12 cellular contexts compared by ENCODE assay signal in the genomic region with DNA sequence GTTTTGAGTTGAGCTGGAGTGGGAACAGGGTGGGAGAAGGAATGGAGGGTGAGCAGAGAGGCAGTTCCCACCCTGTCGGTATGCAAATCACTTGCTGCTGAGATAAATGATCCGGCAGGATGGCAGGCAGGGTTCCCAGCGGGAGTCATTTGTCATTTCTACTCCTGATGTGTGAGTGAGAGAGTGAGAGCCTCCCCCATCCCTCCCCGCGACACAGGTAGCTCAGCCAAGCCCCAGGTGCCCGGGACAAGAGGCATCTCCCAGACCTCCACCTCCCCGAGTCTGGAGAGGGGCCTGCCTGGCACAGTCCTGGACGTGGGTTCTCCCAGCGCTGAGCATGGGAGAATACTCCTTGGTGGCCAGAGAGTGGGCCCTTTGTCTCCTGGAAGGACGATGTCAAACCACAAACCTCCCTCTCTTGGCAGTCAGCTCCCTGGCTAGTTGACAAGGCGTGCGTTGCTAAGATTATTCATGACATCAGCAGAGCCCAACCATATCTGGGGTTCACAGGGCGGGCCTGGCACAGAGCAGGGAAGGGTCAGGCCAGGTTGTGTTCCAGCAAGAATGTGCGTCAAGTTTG. TPM values are rescaled to one million over a fixed set of nuclear protein-coding genes. Genes with fewer than 3 reads are reported as not detected.
A peak's percentile ranks its signal among the peaks of the same experiment; 100 is the strongest.
DNase-seq lines count a peak whose midpoint lies in the region; ATAC-seq and TF ChIP-seq lines count a peak whose summit lies in the region.
"Had no signal": no experiment of that assay in that cellular context is flagged by ENCODE, and none has a peak within 500 bp of the region (broad histone marks: within the 10 kb centered on the region; RNA-seq: fewer than 3 reads in every experiment).

No MANE protein-coding gene starts in this region.

- WGBS in testis, 2 donors = 53% methylated on average over 9 to 14 of the region's 14 CpGs

- TF ChIP-seq CTCF in testis (IDR thresholded peaks at IDR 0.05) = no peak

- intact Hi-C loops in testis (cut with DNase I; ENCODE audit: low total_unique reads) = no loop called here

- H3K27ac ChIP-seq in cingulate gyrus (ENCODE audit: low read depth, low read length) (peak overlapping the region; percentile 40), testis (no peak overlapping the region)
- H3K27ac ChIP-seq: 22Rv1, PC-9 had no signal

- no peak for ATAC-seq in HG03432 (IDR thresholded peaks at IDR 0.05; ENCODE audit: unreplicated experiment)
- ATAC-seq in HG03159 (IDR thresholded peaks at IDR 0.05; ENCODE audit: unreplicated experiment) = no peak

- DNase-seq in NCI-H1417 (lab: John Stamatoyannopoulos, UW) (peak; percentile 19 to 52 (median 33)), NCI-H1417 treated with DMSO at 0.1 percent for 48 hours (lab: John Stamatoyannopoulos, UW) (no peak), inferior parietal cortex (ENCODE audit: extremely low spot score) (peak; percentile 53), testis (peak; percentile 47)
- DNase-seq in effector CD4-positive, alpha-beta T cell = no peak
- DNase-seq: activated CD4-positive, alpha-beta T cell treated with anti-CD3 and anti-CD28 coated beads for 1 hour; GF-D8; PC-9 had no signal

- no peaks in the 10 kb centered on the region for H3K9me3 ChIP-seq in testis

- H3K36me3 ChIP-seq in testis (ENCODE audit: low read depth, missing control alignments) = no peaks in the 10 kb centered on the region

- H3K27me3 ChIP-seq in testis = no peaks in the 10 kb centered on the region

- H3K4me1 ChIP-seq in testis = no peaks in the 10 kb centered on the region

- no peak overlapping the region for H3K4me3 ChIP-seq in testis
- H3K4me3 ChIP-seq: PC-9 had no signal

- TF ChIP-seq POLR2A in testis (IDR thresholded peaks at IDR 0.05) = no peak

RNA-seq across cellular contexts. Expression of a gene that starts 33.7 kb away (rescaled TPM):
- total RNA-seq in testis = 10 to 100 TPM; 27.4 to 35.6 TPM
- 26.2 TPM for polyA plus RNA-seq in testis (ENCODE audit: insufficient read depth, low read depth, low replicate concordance)

Comparison
In these comparisons a context has a peak if more than half of its experiments do, and no peak if none do; other contexts are left out.
1. DNase-seq: peak in NCI-H1417 (3 of 3), inferior parietal cortex (single experiment) and testis (single experiment); none in NCI-H1417 treated with DMSO at 0.1 percent for 48 hours (single experiment) and effector CD4-positive, alpha-beta T cell (single experiment).